In the genomic region with DNA sequence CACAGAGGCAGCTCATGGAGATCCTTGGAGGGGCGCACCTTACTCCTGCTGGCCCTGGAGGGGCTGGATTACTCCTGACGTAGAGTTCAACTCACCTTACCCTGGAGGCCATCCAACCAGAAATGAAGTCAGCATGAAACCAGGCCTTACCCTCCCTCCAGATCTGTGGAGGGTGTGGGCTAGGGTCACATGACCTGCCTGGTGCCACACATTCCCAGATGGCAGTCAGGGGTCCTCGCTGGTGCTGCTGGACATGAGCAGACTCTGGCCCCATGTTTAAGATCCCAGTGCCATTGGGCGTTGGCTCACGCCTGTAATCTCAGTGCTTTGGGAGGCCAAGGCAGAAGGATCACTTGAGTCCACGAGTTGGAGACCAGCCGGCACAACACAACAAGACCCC, we compare ENCODE assay signal across 22 cellular contexts.
"Had no signal": no experiment of that assay in that cellular context is flagged by ENCODE, and none has a peak within 500 bp of the region (broad histone marks: within the 10 kb centered on the region; RNA-seq: fewer than 3 reads in every experiment).

No MANE protein-coding gene starts in this region.

- H3K27ac Mint-ChIP-seq: activated B cell treated with CpG ODN at 0.5 μM for 24 hours; activated CD4-positive, alpha-beta memory T cell treated with anti-CD3 and anti-CD28 coated beads for 36 hours; activated naive CD8-positive, alpha-beta T cell treated with anti-CD3 and anti-CD28 coated beads, Interleukin-2, amount 10 ng/mL, durations not matched to agents 7 days and 5 days; activated T-helper 17 cell treated with anti-CD3 and anti-CD28 coated beads, Interleukin-2, amount 50 U/mL, for 72 hours; nephron; progenitor cell of endocrine pancreas; stimulated activated naive CD8-positive, alpha-beta T cell treated with anti-CD3 and anti-CD28 coated beads, Interleukin-15, Interleukin-2, amounts not matched to agents 100 ng/mL and 50 ng/mL, for 24 hours had no signal

- H3K4me3 Mint-ChIP-seq: activated B cell treated with CpG ODN at 0.5 μM for 24 hours; activated CD4-positive, alpha-beta memory T cell treated with anti-CD3 and anti-CD28 coated beads for 36 hours; activated naive CD8-positive, alpha-beta T cell treated with anti-CD3 and anti-CD28 coated beads, Interleukin-2, amount 10 ng/mL, durations not matched to agents 7 days and 5 days; activated T-helper 17 cell treated with anti-CD3 and anti-CD28 coated beads, Interleukin-2, amount 50 U/mL, for 72 hours; nephron; stimulated activated naive CD8-positive, alpha-beta T cell treated with anti-CD3 and anti-CD28 coated beads, Interleukin-15, Interleukin-2, amounts not matched to agents 100 ng/mL and 50 ng/mL, for 24 hours had no signal

- ATAC-seq: activated T-helper 17 cell treated with anti-CD3 and anti-CD28 coated beads, Interleukin-2, amount 50 U/mL, for 72 hours; gastrocnemius medialis; left lobe of liver; right cardiac atrium had no signal

- H3K27me3 ChIP-seq: gastrocnemius medialis, suprapubic skin, vagina had no signal

- H3K9me3 ChIP-seq: gastrocnemius medialis, suprapubic skin, vagina had no signal

- H3K4me3 ChIP-seq: gastrocnemius medialis, lung, suprapubic skin, vagina had no signal

- FAIRE-seq: kidney, TTC549 had no signal

- H3K36me3 ChIP-seq: gastrocnemius medialis, suprapubic skin, vagina had no signal

- H3K27me3 Mint-ChIP-seq: activated B cell treated with CpG ODN at 0.5 μM for 24 hours; activated CD4-positive, alpha-beta memory T cell treated with anti-CD3 and anti-CD28 coated beads for 36 hours; activated naive CD8-positive, alpha-beta T cell treated with anti-CD3 and anti-CD28 coated beads, Interleukin-2, amount 10 ng/mL, durations not matched to agents 7 days and 5 days; activated T-helper 17 cell treated with anti-CD3 and anti-CD28 coated beads, Interleukin-2, amount 50 U/mL, for 72 hours; progenitor cell of endocrine pancreas; stimulated activated naive CD8-positive, alpha-beta T cell treated with anti-CD3 and anti-CD28 coated beads, Interleukin-15, Interleukin-2, amounts not matched to agents 100 ng/mL and 50 ng/mL, for 24 hours had no signal

- DNase-seq: activated B cell treated with CpG ODN at 0.5 μM for 24 hours; activated CD4-positive, alpha-beta memory T cell treated with anti-CD3 and anti-CD28 coated beads for 36 hours; activated CD4-positive, alpha-beta T cell treated with anti-CD3 and anti-CD28 coated beads for 4 hours; activated naive CD4-positive, alpha-beta T cell; activated naive CD8-positive, alpha-beta T cell treated with anti-CD3 and anti-CD28 coated beads, Interleukin-2, amount 10 ng/mL, durations not matched to agents 7 days and 5 days; activated T-cell treated with anti-CD3 and anti-CD28 coated beads for 4 hours; amygdala; gastrocnemius medialis; head of caudate nucleus; kidney; midbrain; right cardiac atrium; trophoblast cell had no signal

- H3K27ac ChIP-seq: gastrocnemius medialis, suprapubic skin, vagina had no signal

- H3K9me3 Mint-ChIP-seq: activated B cell treated with CpG ODN at 0.5 μM for 24 hours; activated CD4-positive, alpha-beta memory T cell treated with anti-CD3 and anti-CD28 coated beads for 36 hours; activated naive CD8-positive, alpha-beta T cell treated with anti-CD3 and anti-CD28 coated beads, Interleukin-2, amount 10 ng/mL, durations not matched to agents 7 days and 5 days; activated T-helper 17 cell treated with anti-CD3 and anti-CD28 coated beads, Interleukin-2, amount 50 U/mL, for 72 hours; nephron; stimulated activated naive CD8-positive, alpha-beta T cell treated with anti-CD3 and anti-CD28 coated beads, Interleukin-15, Interleukin-2, amounts not matched to agents 100 ng/mL and 50 ng/mL, for 24 hours had no signal
